Comparison of ENCODE assay signal across 9 cellular contexts in the genomic region with DNA sequence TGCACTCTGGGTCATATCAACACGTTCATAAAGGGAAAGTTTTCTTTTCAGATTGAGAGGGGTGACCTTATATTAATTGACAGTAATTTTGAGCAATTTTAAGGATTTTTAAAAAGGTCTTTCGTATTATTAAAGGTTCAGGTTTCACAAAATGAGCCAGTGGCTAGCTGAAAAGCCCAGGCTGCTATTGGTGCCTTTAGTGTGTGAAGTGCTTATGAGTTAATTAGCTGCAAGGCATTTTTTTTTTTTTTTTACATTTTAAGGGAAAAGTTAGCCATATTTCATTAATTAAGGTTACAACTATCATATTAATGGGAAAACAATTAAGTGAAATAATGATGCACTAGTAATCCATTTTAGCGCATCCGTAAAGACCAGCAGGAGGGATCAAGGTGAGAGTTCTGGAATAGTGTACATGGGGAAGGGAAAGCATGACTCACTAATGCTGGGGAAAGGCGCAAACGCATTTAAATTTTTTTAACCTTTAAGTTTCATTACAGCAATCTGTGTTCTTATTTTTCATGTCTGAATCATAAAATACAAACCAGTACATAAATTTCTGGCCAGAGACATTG.
DNase-seq lines count a peak whose midpoint lies in the region; ATAC-seq and TF ChIP-seq lines count a peak whose summit lies in the region.
"Had no signal": no experiment of that assay in that cellular context is flagged by ENCODE, and none has a peak within 500 bp of the region (broad histone marks: within the 10 kb centered on the region; RNA-seq: fewer than 3 reads in every experiment).

No MANE protein-coding gene starts in this region.

- H3K79me2 ChIP-seq in GM23248 (ENCODE audit: insufficient read depth) (no peaks in the 10 kb centered on the region), hepatocyte (no peaks in the 10 kb centered on the region)

- H3K9me3 ChIP-seq in GM23248 (ENCODE audit: low read depth) (no peaks in the 10 kb centered on the region), hepatocyte (ENCODE audit: low read depth) (no peaks in the 10 kb centered on the region), WERI-Rb-1 (ENCODE audit: severe bottlenecking) (no peaks in the 10 kb centered on the region)

- TF ChIP-seq CTCF in hepatocyte (IDR thresholded peaks at IDR 0.05; ENCODE audit: poor library complexity) (no peak), WERI-Rb-1 (IDR thresholded peaks at IDR 0.05; ENCODE audit: low read depth, low read length) (no peak)

- H3K4me3 ChIP-seq in GM23248 (peak overlapping the region; percentile 59), hepatocyte (no peak overlapping the region), WERI-Rb-1 (ENCODE audit: low read depth, low read length) (no peak overlapping the region)

- DNase-seq in GM23248 (peak; percentile 24), hepatocyte (ENCODE audit: low spot score) (no peak), NOMO-1 (lab: John Stamatoyannopoulos, UW; ENCODE audit: unreplicated experiment in 2 of 2) (no peak), sciatic nerve (ENCODE audit: low spot score) (no peak), WERI-Rb-1 (no peak)
- no peak for DNase-seq in stimulated activated naive CD4-positive, alpha-beta T cell (lab: John Stamatoyannopoulos, UW)
- DNase-seq: left colon had no signal

- H3K4me1 ChIP-seq in GM23248 (ENCODE audit: insufficient read depth), result peaks cover 17% of the 10 kb centered on the region
- H3K4me1 ChIP-seq in hepatocyte (ENCODE audit: insufficient read depth), result peaks cover 6% of the 10 kb centered on the region

- H3K36me3 ChIP-seq in GM23248 (ENCODE audit: low read depth) (no peaks in the 10 kb centered on the region), hepatocyte (replicated peaks; ENCODE audit: insufficient read depth, low read depth) (no peaks in the 10 kb centered on the region), WERI-Rb-1 (no peaks in the 10 kb centered on the region)

- H3F3A ChIP-seq in GM23248 (ENCODE audit: insufficient read depth), result peaks cover 16% of the 10 kb centered on the region

- H4K20me1 ChIP-seq in GM23248 (ENCODE audit: insufficient read depth) (no peaks in the 10 kb centered on the region), hepatocyte (ENCODE audit: insufficient read depth, poor library complexity, severe bottlenecking) (no peaks in the 10 kb centered on the region)

- H3K9me2 ChIP-seq in GM23248 (ENCODE audit: insufficient read depth), result no peaks in the 10 kb centered on the region
- no peaks in the 10 kb centered on the region for H3K9me2 ChIP-seq in hepatocyte (replicated peaks; ENCODE audit: insufficient read depth)

- H3K9ac ChIP-seq in GM23248, result peak overlapping the region; percentile 40

- in situ Hi-C loops in GM23248 (cut with MboI), result no loop called here

- intact Hi-C loops in sciatic nerve (cut with DNase I), result no loop called here

- peak overlapping the region; percentile 61 for H3K27ac ChIP-seq in GM23248
- peak overlapping the region; percentile 71 for H3K27ac ChIP-seq in hepatocyte
- no peak overlapping the region for H3K27ac ChIP-seq in WERI-Rb-1

- H2AFZ ChIP-seq in GM23248 (peak overlapping the region; percentile 51), hepatocyte (no peak overlapping the region)

- peak overlapping the region; percentile 94 for H3K4me2 ChIP-seq in GM23248 (ENCODE audit: unreplicated experiment)
- H3K4me2 ChIP-seq in hepatocyte, result peak overlapping the region; percentile 41

- 58% methylated on average over 6 of the region's 6 CpGs for WGBS in GM23248 (ENCODE audit: low coverage in 1 of 2, low lambda C conversion rate in 2 of 2, missing lambda C conversion rate in 2 of 2), 2 experiments
- 86% methylated on average over 6 of the region's 6 CpGs for WGBS in hepatocyte (ENCODE audit: low lambda C conversion rate, missing lambda C conversion rate)

- H3K27me3 ChIP-seq in GM23248 (replicated peaks; ENCODE audit: insufficient read depth), result no peaks in the 10 kb centered on the region
- no peaks in the 10 kb centered on the region for H3K27me3 ChIP-seq in hepatocyte
- no peaks in the 10 kb centered on the region for H3K27me3 ChIP-seq in WERI-Rb-1 (ENCODE audit: insufficient read depth, low read depth, severe bottlenecking)

- peak; percentile 24 for ATAC-seq in GM18520 (IDR thresholded peaks at IDR 0.05; ENCODE audit: unreplicated experiment)
- peak; percentile 23 for ATAC-seq in HG03565 (IDR thresholded peaks at IDR 0.05; ENCODE audit: unreplicated experiment)
- ATAC-seq in sciatic nerve, result no peak
